ENCODE assay signal across 10 cellular contexts in the genomic region with DNA sequence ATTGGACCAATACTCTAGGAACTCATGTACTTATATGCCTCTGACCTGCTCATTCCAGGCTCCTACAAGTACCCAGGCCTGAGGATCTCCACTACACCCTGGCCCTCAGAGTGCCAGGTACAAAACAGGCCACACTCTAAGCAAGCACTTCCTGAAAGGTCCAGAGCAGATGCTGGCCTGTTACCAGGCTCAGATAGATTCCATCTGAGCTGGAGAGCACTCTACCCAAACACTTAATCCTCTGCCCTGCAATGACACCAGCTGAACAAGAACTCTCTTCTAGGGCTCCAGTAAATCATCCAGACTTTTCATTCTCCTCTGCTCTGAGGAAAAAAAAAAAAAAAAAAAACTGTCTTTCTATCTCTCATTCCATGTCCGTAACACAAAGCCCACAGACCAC. TPM values are rescaled to one million over a fixed set of nuclear protein-coding genes. Genes with fewer than 3 reads are reported as not detected.
DNase-seq lines count a peak whose midpoint lies in the region; ATAC-seq, FAIRE-seq and TF ChIP-seq lines count a peak whose summit lies in the region.
"Had no signal": no experiment of that assay in that cellular context is flagged by ENCODE, and none has a peak within 500 bp of the region (broad histone marks: within the 10 kb centered on the region; RNA-seq: fewer than 3 reads in every experiment).

No MANE protein-coding gene starts in this region.

- H3K9me1 ChIP-seq in IMR-90 (ENCODE audit: insufficient read depth, low read length): peaks cover 40% of the 10 kb centered on the region

- no peak for TF ChIP-seq RAD21 in IMR-90 (IDR thresholded peaks at IDR 0.05; ENCODE audit: low read length)
- no peak for TF ChIP-seq RAD21 in GM12878 (IDR thresholded peaks at IDR 0.05; ENCODE audit: insufficient read depth, low read depth, low read length)

- POLR2A ChIA-PET in IMR-90 (lab: Charles Lee; ENCODE audit: unreplicated experiment): no interaction called here
- POLR2A ChIA-PET in GM12878 (lab: Charles Lee): interaction anchor here (0.7 to 1.4 kb wide), 3 partner anchors 10 to 205 kb away, joined by 3 to 4 read pairs (median 3); no protein-coding TSS in a partner anchor

- H3K18ac ChIP-seq in IMR-90 (ENCODE audit: low read depth, low read length): peak overlapping the region; percentile 33

- peak overlapping the region; percentile 7 for H2BK120ac ChIP-seq in IMR-90 (ENCODE audit: low read depth, low read length)

- peaks cover 6% of the 10 kb centered on the region for H3K4me1 Mint-ChIP-seq in glutamatergic neuron (ENCODE audit: low read depth, unreplicated experiment)

- no peak for TF ChIP-seq EP300 in GM12878 (IDR thresholded peaks at IDR 0.05; ENCODE audit: borderline replicate concordance in 1 of 2, control insufficient read depth in 1 of 2, low read depth in 2 of 2, low read length in 2 of 2)

- no peak for TF ChIP-seq POLR2A in IMR-90 (IDR thresholded peaks at IDR 0.05; ENCODE audit: low read depth, low read length)
- TF ChIP-seq POLR2A in GM12878 (IDR thresholded peaks at IDR 0.05; ENCODE audit: low read depth, low read length): no peak

- dilution Hi-C loops in IMR-90 (cut with HindIII; ENCODE audit: low sequenced_read_pairs, unreplicated experiment): no loop called here

- H3K23ac ChIP-seq in IMR-90 (ENCODE audit: low read depth, low read length): peak overlapping the region; percentile 73

- H3K4me3 ChIP-seq in IMR-90 (ENCODE audit: insufficient read depth, low read depth, low read length) (no peak overlapping the region), GM12878 (no peak overlapping the region), stomach smooth muscle (ENCODE audit: low read length in 2 of 2) (peak overlapping the region in 1 of 2 donors; percentile 54), BE2C (ENCODE audit: low read depth, low read length) (no peak overlapping the region)

- intact Hi-C loops in IMR-90 (cut with micrococcal nuclease) (no loop called here), GM12878 (cut with micrococcal nuclease; ENCODE audit: unreplicated experiment) (no loop called here)

- TF ChIP-seq CTCF in IMR-90 (conservative IDR thresholded peaks at IDR 0.05; ENCODE audit: low read depth, low read length) (no peak), GM12878 (IDR thresholded peaks at IDR 0.05 in 2 of 3, conservative IDR thresholded peaks at IDR 0.05 in 1 of 3; ENCODE audit: control insufficient read depth in 2 of 3, extremely low read depth in 1 of 3, insufficient read depth in 1 of 3, low read depth in 3 of 3, low read length in 3 of 3) (no peak), glutamatergic neuron (IDR thresholded peaks at IDR 0.05; ENCODE audit: partially characterized antibody, unreplicated experiment) (no peak), BE2C (IDR thresholded peaks at IDR 0.05; ENCODE audit: low read depth, low read length) (no peak)

- H3K36me3 ChIP-seq in IMR-90 (ENCODE audit: control insufficient read depth, insufficient read depth, low read length): no peaks in the 10 kb centered on the region
- no peaks in the 10 kb centered on the region for H3K36me3 ChIP-seq in GM12878 (ENCODE audit: control insufficient read depth in 2 of 2, insufficient read depth in 2 of 2, low read length in 1 of 2)
- H3K36me3 ChIP-seq in stomach smooth muscle (ENCODE audit: control insufficient read depth in 2 of 2, insufficient read depth in 2 of 2, low read length in 2 of 2): no peaks in the 10 kb centered on the region
- H3K36me3 ChIP-seq in BE2C: no peaks in the 10 kb centered on the region

- H2BK5ac ChIP-seq in IMR-90 (ENCODE audit: low read depth, low read length, poor library complexity, severe bottlenecking): peak overlapping the region; percentile 55

- no peak overlapping the region for H3K27ac Mint-ChIP-seq in glutamatergic neuron (ENCODE audit: unreplicated experiment)
- H3K27ac Mint-ChIP-seq: dendritic cell treated with granulocyte-macrophage colony-stimulating factor and Interleukin-4, amounts not matched to agents 40 ng/mL and 50 ng/mL, for 4 days had no signal

- H3K4ac ChIP-seq in IMR-90 (ENCODE audit: low read depth, low read length): peak overlapping the region; percentile 47

- H3K27ac ChIP-seq in IMR-90 (ENCODE audit: insufficient read depth, low read length) (peak overlapping the region; percentile 68; the same call in 1 of the 2 replicates), GM12878 (ENCODE audit: control insufficient read depth, insufficient read depth) (no peak overlapping the region), stomach smooth muscle (ENCODE audit: low read length) (peak overlapping the region; percentile 94)

- H3K9ac ChIP-seq in IMR-90 (ENCODE audit: low read depth, low read length) (peak overlapping the region; percentile 15; the same call in 1 of the 2 replicates), GM12878 (ENCODE audit: control insufficient read depth, insufficient read depth, low read length) (no peak overlapping the region), stomach smooth muscle (ENCODE audit: low read length in 2 of 2) (peak overlapping the region; percentile 46 to 47)

- H3K9me3 Mint-ChIP-seq in glutamatergic neuron (ENCODE audit: unreplicated experiment): peaks cover 3% of the 10 kb centered on the region
- H3K9me3 Mint-ChIP-seq: dendritic cell treated with granulocyte-macrophage colony-stimulating factor and Interleukin-4, amounts not matched to agents 40 ng/mL and 50 ng/mL, for 4 days had no signal

- no peaks in the 10 kb centered on the region for H3K9me3 ChIP-seq in IMR-90 (ENCODE audit: control insufficient read depth, insufficient read depth, low read length)
- no peaks in the 10 kb centered on the region for H3K9me3 ChIP-seq in GM12878 (replicated peaks; ENCODE audit: control insufficient read depth, insufficient read depth, low read length)
- H3K9me3 ChIP-seq in stomach smooth muscle (ENCODE audit: control insufficient read depth in 2 of 2, low read length in 2 of 2): no peaks in the 10 kb centered on the region
- no peaks in the 10 kb centered on the region for H3K9me3 ChIP-seq in BE2C

- H4K8ac ChIP-seq in IMR-90 (ENCODE audit: low read depth in 2 of 2, low read length in 2 of 2): peak overlapping the region in 1 of 2 experiments; percentile 56; a peak in 3 of 4 replicates

- peak overlapping the region; percentile 41; the same call in 1 of the 2 replicates for H3K14ac ChIP-seq in IMR-90 (replicated peaks; ENCODE audit: low read depth, low read length)

- peak overlapping the region; percentile 10; the same call in 1 of the 2 replicates for H2BK20ac ChIP-seq in IMR-90 (ENCODE audit: low read depth, low read length)

- H2BK15ac ChIP-seq in IMR-90 (ENCODE audit: low read depth, low read length): 0 out of 3 replicates have a peak overlapping the region, but pooled peaks have one; percentile 1

- H3K36me3 Mint-ChIP-seq in glutamatergic neuron (ENCODE audit: unreplicated experiment): no peaks in the 10 kb centered on the region

- peak overlapping the region; percentile 72 for H2AK5ac ChIP-seq in IMR-90 (ENCODE audit: low read depth, low read length)

- DNase-seq in IMR-90 (peak; percentile 48), GM12878 (ENCODE audit: low read depth, low spot score) (no peak), islet precursor cell (peak; percentile 44), hepatic stellate cell (ENCODE audit: low spot score) (no peak), glutamatergic neuron (no peak), BE2C (no peak)

- 33% methylated on average over 1 of the region's 1 CpG; no CpG with 5 or more reads in 1 of the 2 experiments for WGBS in IMR-90 (ENCODE audit: extremely low coverage in 2 of 2, insufficient read length in 1 of 2), 2 experiments
- 93% methylated on average over 1 of the region's 1 CpG for WGBS in GM12878 (ENCODE audit: insufficient coverage, insufficient replicate concordance, low lambda C conversion rate, missing lambda C conversion rate)

- SMC1A ChIA-PET in GM12878 (lab: Charles Lee; ENCODE audit: uncharacterized antibody, unreplicated experiment): interaction anchor here (1.4 to 1.9 kb wide), 4 partner anchors 13 to 71 kb away, joined by 3 to 9 read pairs (median 4); no protein-coding TSS in a partner anchor

- no peak for FAIRE-seq in GM12878 (lab: Jason Lieb, UNC)
- FAIRE-seq: TTC549 had no signal

- peaks cover 35 to 73% of the 10 kb centered on the region in 2 experiments for H3K79me1 ChIP-seq in IMR-90 (ENCODE audit: low read depth in 1 of 2, low read length in 2 of 2)

- no peak overlapping the region for H2AFZ ChIP-seq in IMR-90 (replicated peaks; ENCODE audit: low read length, poor library complexity)
- H2AFZ ChIP-seq in GM12878 (ENCODE audit: control insufficient read depth, low read depth, low read length): no peak overlapping the region

- H3K56ac ChIP-seq in IMR-90 (ENCODE audit: extremely low read depth, insufficient read depth, low read length): no peak overlapping the region; the same call in 1 of the 2 replicates

- H3K4me1 ChIP-seq in IMR-90 (ENCODE audit: control insufficient read depth, insufficient read depth, low read length) (peaks cover 42% of the 10 kb centered on the region), GM12878 (ENCODE audit: control insufficient read depth, insufficient read depth, low read length) (peaks cover 8% of the 10 kb centered on the region), stomach smooth muscle (ENCODE audit: control insufficient read depth, insufficient read depth, low read length) (peaks cover 74% of the 10 kb centered on the region), BE2C (peaks cover 11% of the 10 kb centered on the region)

- H3K4me2 ChIP-seq in IMR-90 (ENCODE audit: low read depth, low read length) (peak overlapping the region; percentile 64), GM12878 (ENCODE audit: control insufficient read depth, insufficient read depth) (no peak overlapping the region)

- H4K5ac ChIP-seq in IMR-90 (ENCODE audit: low read depth, low read length): 0 out of 2 replicates have a peak overlapping the region, but pooled peaks have one; percentile 15

- in situ Hi-C loops in IMR-90 (cut with MboI; ENCODE audit: low sequenced_read_pairs) (no loop called here), GM12878 (cut with MboI) (no loop called here)

- H3K27me3 Mint-ChIP-seq in glutamatergic neuron (ENCODE audit: unreplicated experiment): peaks cover 4% of the 10 kb centered on the region

- peak overlapping the region; percentile 54 for H4K91ac ChIP-seq in IMR-90 (ENCODE audit: insufficient read depth, low read depth, low read length)

- peaks cover 51% of the 10 kb centered on the region for H4K20me1 ChIP-seq in IMR-90 (ENCODE audit: insufficient read depth, low read length)
- H4K20me1 ChIP-seq in GM12878 (ENCODE audit: control insufficient read depth, insufficient read depth): no peaks in the 10 kb centered on the region

- no TSS peak for BruUV-seq in IMR-90 (replicated peaks; lab: Mats Ljungman, UMichigan)
- TSS peak; percentile 50 for BruUV-seq in GM12878 (replicated peaks; lab: Mats Ljungman, UMichigan)

- peak overlapping the region; percentile 70 for H2AK9ac ChIP-seq in IMR-90 (replicated peaks; ENCODE audit: low read depth, low read length, poor library complexity)

- ATAC-seq in IMR-90 (ENCODE audit: low read depth) (no peak), GM12878 (no peak), GM19467 (IDR thresholded peaks at IDR 0.05; ENCODE audit: unreplicated experiment) (no peak)

- H3K4me3 Mint-ChIP-seq in glutamatergic neuron (ENCODE audit: unreplicated experiment): no peak overlapping the region

- no peaks in the 10 kb centered on the region for H3K79me2 ChIP-seq in GM12878 (ENCODE audit: control insufficient read depth, insufficient read depth, low read length)

- RAD21 ChIA-PET in GM12878 (lab: Charles Lee; ENCODE audit: unreplicated experiment): interaction anchor here (0.5 to 3.4 kb wide), 4 partner anchors 13 to 71 kb away, joined by 3 to 11 read pairs (median 3); no protein-coding TSS in a partner anchor

- H3K27me3 ChIP-seq in IMR-90 (ENCODE audit: control insufficient read depth, insufficient read depth, low read length) (no peaks in the 10 kb centered on the region), GM12878 (replicated peaks in 1 of 2; ENCODE audit: control insufficient read depth in 2 of 2, insufficient read depth in 2 of 2, low read length in 1 of 2) (peaks cover 0 to 5% of the 10 kb centered on the region in 2 experiments; a peak in 2 of 4 replicates), stomach smooth muscle (ENCODE audit: control insufficient read depth in 1 of 2, insufficient read depth in 2 of 2, low read length in 2 of 2) (no peaks in the 10 kb centered on the region), BE2C (no peaks in the 10 kb centered on the region)

- CTCF ChIA-PET in IMR-90 (lab: Yijun Ruan, JAX) (interaction anchor here (0.6 to 1.5 kb wide), 3 partner anchors 13 to 126 kb away, joined by 3 to 4 read pairs (median 3); no protein-coding TSS in a partner anchor), GM12878 (lab: Yijun Ruan, JAX) (interaction anchor here (0.6 to 4.1 kb wide), 8 partner anchors 13 to 894 kb away, joined by 3 to 41 read pairs (median 4); no protein-coding TSS in a partner anchor)

RNA-seq across cellular contexts. Expression of gene P4HA2, which starts 2.9 kb away (rescaled TPM):
- total RNA-seq in IMR-90 (2012; rRNA removed): 190 and 225 TPM in 2 replicates
- 184 and 186 TPM in 2 replicates for polyA plus RNA-seq in IMR-90 (2012; rRNA removed)
- 144 and 191 TPM in 2 replicates for polyA plus RNA-seq in IMR-90 (2012; cell fraction: cytosol; rRNA removed)
- 99.1 and 183 TPM in 2 replicates for polyA plus RNA-seq in IMR-90 (2012; cell fraction: nucleus; rRNA removed; ENCODE audit: low replicate concordance)
- 72.1 and 75.2 TPM in 2 replicates for total RNA-seq in GM12878 (2013; cell fraction: nucleolus; rRNA removed)
- 6.9 and 7.7 TPM in 2 replicates for total RNA-seq in GM12878 (2014; rRNA removed)
- 5.4 and 6.2 TPM in 2 replicates for total RNA-seq in GM12878 (2014; rRNA removed; fragmentation: Illumina TruSeq; extraction: Trizol)
- total RNA-seq in GM12878 (2021): 7.3 and 7.9 TPM in 2 replicates
- 12.8 TPM for polyA plus RNA-seq in GM12878 (2011; ENCODE audit: low read depth)
- 7.2 and 7.6 TPM in 2 replicates for polyA plus RNA-seq in GM12878 (2011; rRNA removed)
- 7.4 and 8.9 TPM in 2 replicates for polyA plus RNA-seq in GM12878 (2011; cell fraction: cytosol; rRNA removed)
- polyA plus RNA-seq in GM12878 (2011; cell fraction: nucleus; rRNA removed): 7.2 and 16.1 TPM in 2 replicates
- polyA plus RNA-seq in GM12878 (2012): 11.7 and 12.9 TPM in 2 replicates
- polyA plus RNA-seq in GM12878 (2014; fragmentation: Illumina TruSeq; extraction: Trizol): 4.9 and 6.0 TPM in 2 replicates
- 10 to 100 TPM in 1 of 2 experiments, 1 to 10 TPM in 1; 9.1 to 10.6 TPM for polyA plus RNA-seq in GM12878 (2014; fragmentation: Nextera tagmentation; extraction: Ambion mirVana)
- 4.7 and 5.7 TPM in 2 replicates for polyA plus RNA-seq in GM12878 (2014; rRNA removed)
- 10 to 100 TPM in 1 of 2 experiments, 1 to 10 TPM in 1; 7.4 to 10.9 TPM for polyA plus RNA-seq in GM12878 (2016; fragmentation: Nextera tagmentation; extraction: Ambion mirVana)
- polyA minus RNA-seq in GM12878 (2011; rRNA and poly(A)+ RNA removed): 9.7 and 11.3 TPM in 2 replicates
- 2.1 and 2.3 TPM in 2 replicates for polyA minus RNA-seq in GM12878 (2011; cell fraction: cytosol; rRNA and poly(A)+ RNA removed)
- 2.5 and 4.0 TPM in 2 replicates for polyA minus RNA-seq in GM12878 (2011; cell fraction: nucleus; rRNA and poly(A)+ RNA removed)
- total RNA-seq in glutamatergic neuron (ENCODE audit: unreplicated experiment): 26.6 TPM
- polyA plus RNA-seq in BE2C (2012; ENCODE audit: insufficient read depth, insufficient read length, low read depth): 20.3 TPM

RNA-seq across cellular contexts. Expression of gene PDLIM4, which starts 32.8 kb away (rescaled TPM):
- total RNA-seq in IMR-90 (2012; rRNA removed) (61.1 and 97.5 TPM in 2 replicates), GM12878 (2014; rRNA removed) (0.22 and 0.62 TPM in 2 replicates), GM12878 (2014; rRNA removed; fragmentation: Illumina TruSeq; extraction: Trizol) (0.18 TPM in 1 of 2 replicates, not detected in the other), GM12878 (2021) (0.24 and 0.36 TPM in 2 replicates), glutamatergic neuron (ENCODE audit: unreplicated experiment) (81.6 TPM)
- polyA plus RNA-seq in IMR-90 (2012; rRNA removed) (214 and 225 TPM in 2 replicates), GM12878 (2011; rRNA removed) (0.69 and 1.7 TPM in 2 replicates), GM12878 (2014; fragmentation: Illumina TruSeq; extraction: Trizol) (not detected in 2 replicates), GM12878 (2014; fragmentation: Nextera tagmentation; extraction: Ambion mirVana) (not detected), GM12878 (2014; rRNA removed) (0.13 and 0.51 TPM in 2 replicates), GM12878 (2016; fragmentation: Nextera tagmentation; extraction: Ambion mirVana) (under 1 TPM; 0.39 to 0.86 TPM)
- polyA plus RNA-seq in IMR-90 (2012; cell fraction: cytosol; rRNA removed): 62.0 and 132 TPM in 2 replicates
- polyA plus RNA-seq in IMR-90 (2012; cell fraction: nucleus; rRNA removed; ENCODE audit: low replicate concordance): 199 and 416 TPM in 2 replicates
- 5.2 and 5.4 TPM in 2 replicates for total RNA-seq in GM12878 (2013; cell fraction: nucleolus; rRNA removed)
- not detected for polyA plus RNA-seq in GM12878 (2011; ENCODE audit: low read depth)
- polyA plus RNA-seq in GM12878 (2011; cell fraction: cytosol; rRNA removed): 3.7 TPM in 2 replicates
- polyA plus RNA-seq in GM12878 (2011; cell fraction: nucleus; rRNA removed): 9.9 and 11.1 TPM in 2 replicates
- polyA plus RNA-seq in GM12878 (2012): 0.73 and 1.2 TPM in 2 replicates
- polyA minus RNA-seq in GM12878 (2011; rRNA and poly(A)+ RNA removed): 0.80 and 1.6 TPM in 2 replicates
- polyA minus RNA-seq in GM12878 (2011; cell fraction: cytosol; rRNA and poly(A)+ RNA removed): 0.94 and 1.9 TPM in 2 replicates
- polyA minus RNA-seq in GM12878 (2011; cell fraction: nucleus; rRNA and poly(A)+ RNA removed): 2.5 and 2.8 TPM in 2 replicates
- 101 TPM for polyA plus RNA-seq in BE2C (2012; ENCODE audit: insufficient read depth, insufficient read length, low read depth)

Comparison
In these comparisons a context has a peak if more than half of its experiments do, and no peak if none do; other contexts are left out.
1. DNase-seq: peak in IMR-90 (single experiment) and islet precursor cell (single experiment); none in GM12878 (single experiment), hepatic stellate cell (single experiment), glutamatergic neuron (single experiment) and BE2C (single experiment).